Comparison of ENCODE assay signal across 8 cellular contexts in the genomic region with DNA sequence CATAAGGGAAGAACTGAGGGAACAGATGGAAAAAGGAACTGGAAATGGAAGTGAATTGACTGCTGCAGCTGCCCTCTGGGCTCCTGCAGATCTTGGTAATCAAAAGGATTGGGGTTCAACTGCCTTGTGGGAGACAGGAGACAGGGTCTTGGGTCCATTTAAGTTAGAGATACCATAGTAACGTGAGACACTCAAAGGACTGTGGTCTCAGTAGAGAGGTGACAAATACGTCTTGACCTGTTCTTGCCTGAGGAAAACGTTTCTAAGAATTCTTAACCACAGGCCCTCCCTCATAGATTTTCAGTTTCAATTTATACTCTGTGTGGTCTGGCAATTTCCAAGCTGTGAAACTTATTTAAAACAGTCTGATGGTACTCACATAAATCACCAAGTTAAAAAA.
DNase-seq lines count a peak whose midpoint lies in the region; ATAC-seq lines count a peak whose summit lies in the region.

No MANE protein-coding gene starts in this region.

- no peaks in the 10 kb centered on the region for H3K27me3 Mint-ChIP-seq in naive B cell

- intact Hi-C loops in left ventricle myocardium superior (cut with micrococcal nuclease) (no loop called here), posterior vena cava (cut with DNase I) (no loop called here)

- H3K4me3 Mint-ChIP-seq in naive B cell = peak overlapping the region in 7 of 8 donors; percentile 40 to 86 (median 71)

- H3K36me3 Mint-ChIP-seq in naive B cell = peaks cover 19 to 37% of the 10 kb centered on the region in 2 donors

- peaks cover 19 to 23% (median 21%) of the 10 kb centered on the region in 3 donors for H3K4me1 Mint-ChIP-seq in naive B cell

- peak; percentile 20 to 66 for DNase-seq in SJCRH30
- no peak for DNase-seq in naive B cell
- DNase-seq in NCI-H526 (lab: John Stamatoyannopoulos, UW) = no peak
- DNase-seq in left ventricle myocardium superior = no peak
- DNase-seq in posterior vena cava (ENCODE audit: low spot score) = no peak
- DNase-seq in COR-L47 (lab: John Stamatoyannopoulos, UW) = no peak

- peaks cover 4% of the 10 kb centered on the region; the same call in 1 of the 2 replicates for H3K9me3 ChIP-seq in SJCRH30 (replicated peaks)

- H3K4me1 ChIP-seq in SJCRH30 = peaks cover 41% of the 10 kb centered on the region

- H3K27ac Mint-ChIP-seq in naive B cell = peak overlapping the region; percentile 12 to 85 (median 74)

- H3K36me3 ChIP-seq in SJCRH30 = peaks cover 5% of the 10 kb centered on the region; the same call in 1 of the 2 replicates

- H3K27ac ChIP-seq in SJCRH30 = peak overlapping the region; percentile 85

- H3K27me3 ChIP-seq in SJCRH30 = no peaks in the 10 kb centered on the region

- no peak overlapping the region; the same call in 1 of the 2 replicates for H3K4me3 ChIP-seq in SJCRH30

- peaks cover 0 to 4% (median 3%) of the 10 kb centered on the region in 7 donors for H3K9me3 Mint-ChIP-seq in naive B cell

- ATAC-seq in GM19043 (IDR thresholded peaks at IDR 0.05; ENCODE audit: low read depth, unreplicated experiment) (peak; percentile 90), HG02884 (IDR thresholded peaks at IDR 0.05; ENCODE audit: unreplicated experiment) (peak; percentile 95), naive B cell (ENCODE audit: low read depth in 2 of 2) (peak; percentile 54 to 61), left ventricle myocardium superior (no peak)

Comparison
In these comparisons a context has a peak if more than half of its experiments do, and no peak if none do; other contexts are left out.
1. DNase-seq: peak in SJCRH30 (2 of 2); none in naive B cell (single experiment), NCI-H526 (0 of 2), left ventricle myocardium superior (single experiment), posterior vena cava (single experiment) and COR-L47 (single experiment).